In the genomic region with DNA sequence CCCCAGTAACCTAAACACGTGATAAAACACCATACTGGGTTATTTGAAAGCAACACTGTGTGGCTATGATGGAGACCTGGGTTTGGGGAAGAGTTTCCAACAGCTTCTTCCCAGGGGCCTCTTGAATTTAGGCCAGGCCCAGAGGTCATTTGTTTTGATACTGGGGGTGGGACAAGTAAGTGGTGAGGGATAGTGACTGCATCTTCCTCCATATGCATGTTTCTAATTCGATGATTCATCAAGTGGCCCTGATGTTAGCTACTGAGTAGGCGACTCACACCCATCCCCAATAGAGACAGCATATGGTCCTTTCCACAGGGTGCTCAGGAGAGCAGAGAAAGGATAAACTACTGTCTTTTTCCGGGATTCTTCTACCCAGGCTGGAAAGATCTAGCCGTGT, we compare ENCODE assay signal across 17 cellular contexts. TPM values are rescaled to one million over a fixed set of nuclear protein-coding genes. Genes with fewer than 3 reads are reported as not detected.
DNase-seq lines count a peak whose midpoint lies in the region; ATAC-seq and TF ChIP-seq lines count a peak whose summit lies in the region.
"Had no signal": no experiment of that assay in that cellular context is flagged by ENCODE, and none has a peak within 500 bp of the region (broad histone marks: within the 10 kb centered on the region; RNA-seq: fewer than 3 reads in every experiment).

No MANE protein-coding gene starts in this region.

- TF ChIP-seq CTCF in HEK293 (tag by site-specific recombination; IDR thresholded peaks at IDR 0.05), result no peak
- no peak for TF ChIP-seq CTCF in RWPE1 (conservative IDR thresholded peaks at IDR 0.05; ENCODE audit: low read depth)
- no peak for TF ChIP-seq CTCF in activated CD8-positive, alpha-beta T cell treated with anti-CD3 and anti-CD28 coated beads for 36 hours (IDR thresholded peaks at IDR 0.05)

- H3K27ac Mint-ChIP-seq in activated CD8-positive, alpha-beta T cell treated with anti-CD3 and anti-CD28 coated beads for 36 hours, result no peak overlapping the region
- H3K27ac Mint-ChIP-seq: CD8-positive, alpha-beta memory T cell; memory B cell had no signal

- POLR2A ChIA-PET in HEK293 (lab: Yijun Ruan, JAX) (no interaction called here), RWPE1 (lab: Yijun Ruan, JAX; ENCODE audit: low non-redundant PET) (no interaction called here)
- POLR2A ChIA-PET in activated CD8-positive, alpha-beta T cell treated with anti-CD3 and anti-CD28 coated beads for 36 hours (lab: Charles Lee), result no interaction called here

- no peaks in the 10 kb centered on the region for H3K36me3 Mint-ChIP-seq in activated CD8-positive, alpha-beta T cell treated with anti-CD3 and anti-CD28 coated beads for 36 hours (ENCODE audit: low read depth)
- H3K36me3 Mint-ChIP-seq: CD8-positive, alpha-beta memory T cell; memory B cell had no signal

- peaks cover 8% of the 10 kb centered on the region for H3K4me1 Mint-ChIP-seq in activated CD8-positive, alpha-beta T cell treated with anti-CD3 and anti-CD28 coated beads for 36 hours (ENCODE audit: low read depth)

- intact Hi-C loops in activated CD8-positive, alpha-beta T cell treated with anti-CD3 and anti-CD28 coated beads for 36 hours (cut with micrococcal nuclease), result no loop called here

- H3K27ac ChIP-seq in HEK293 (ENCODE audit: extremely low read depth, low read depth, low read length) (no peak overlapping the region), RWPE1 (no peak overlapping the region), epithelial cell of prostate (peak overlapping the region; percentile 20), substantia nigra (ENCODE audit: low read depth, low read length, poor library complexity, severe bottlenecking) (peak overlapping the region; percentile 83)
- H3K27ac ChIP-seq: cardiac muscle cell, esophagus muscularis mucosa had no signal

- peak; percentile 6 for DNase-seq in RWPE1 (ENCODE audit: low spot score)
- no peak for DNase-seq in epithelial cell of prostate (ENCODE audit: low read depth, low spot score)
- no peak for DNase-seq in substantia nigra (lab: John Stamatoyannopoulos, UW)
- no peak for DNase-seq in pons (ENCODE audit: low spot score)
- DNase-seq in retina, result no peak
- DNase-seq in NCI-H345 (lab: John Stamatoyannopoulos, UW), result no peak
- no peak for DNase-seq in activated CD8-positive, alpha-beta T cell treated with anti-CD3 and anti-CD28 coated beads for 36 hours
- DNase-seq: CD8-positive, alpha-beta memory T cell; KG1; NCI-H187; testis had no signal

- no peaks in the 10 kb centered on the region for H3K4me1 ChIP-seq in HEK293 (ENCODE audit: control insufficient read depth, insufficient read depth, low read length)
- H3K4me1 ChIP-seq: testis had no signal

- no peak for ATAC-seq in activated CD8-positive, alpha-beta T cell treated with anti-CD3 and anti-CD28 coated beads for 36 hours

- H3K4me3 ChIP-seq in HEK293 (ENCODE audit: low read depth, low read length), result no peak overlapping the region
- H3K4me3 ChIP-seq: cardiac muscle cell, esophagus muscularis mucosa, testis had no signal

- CTCF ChIA-PET in HEK293 (lab: Yijun Ruan, JAX) (interaction anchor here (0.6 to 1.9 kb wide), 2 partner anchors 12 to 393 kb away, joined by 4 to 7 read pairs; no protein-coding TSS in a partner anchor), RWPE1 (lab: Yijun Ruan, JAX) (interaction anchor here (0.7 to 1.2 kb wide), 2 partner anchors 12 to 205 kb away, joined by 4 to 7 read pairs; no protein-coding TSS in a partner anchor)
- CTCF ChIA-PET in activated CD8-positive, alpha-beta T cell treated with anti-CD3 and anti-CD28 coated beads for 36 hours (lab: Charles Lee), result interaction anchor here (1.4 kb wide), 1 partner anchor 12 kb away, joined by 4 read pairs; no protein-coding TSS in a partner anchor

- H3K36me3 ChIP-seq in HEK293 (ENCODE audit: control insufficient read depth in 2 of 2, insufficient read depth in 1 of 2, low read length in 2 of 2), result no peaks in the 10 kb centered on the region
- H3K36me3 ChIP-seq: cardiac muscle cell, esophagus muscularis mucosa had no signal

- no peak overlapping the region for H3K4me3 Mint-ChIP-seq in activated CD8-positive, alpha-beta T cell treated with anti-CD3 and anti-CD28 coated beads for 36 hours
- H3K4me3 Mint-ChIP-seq: CD8-positive, alpha-beta memory T cell; memory B cell had no signal

- H3K27me3 Mint-ChIP-seq in activated CD8-positive, alpha-beta T cell treated with anti-CD3 and anti-CD28 coated beads for 36 hours, result peaks cover 16% of the 10 kb centered on the region

- no peaks in the 10 kb centered on the region for H3K9me3 Mint-ChIP-seq in activated CD8-positive, alpha-beta T cell treated with anti-CD3 and anti-CD28 coated beads for 36 hours
- H3K9me3 Mint-ChIP-seq: CD8-positive, alpha-beta memory T cell; memory B cell had no signal

- no peaks in the 10 kb centered on the region for H3K9me3 ChIP-seq in HEK293 (ENCODE audit: control insufficient read depth, insufficient read depth, low read depth, low read length)
- H3K9me3 ChIP-seq: esophagus muscularis mucosa, testis had no signal

TF ChIP-seq in HEK293, 187 proteins besides CTCF, POLR2A, EP300 and RAD21:
- TF ChIP-seq ZNF19 (tag by site-specific recombination; IDR thresholded peaks at IDR 0.05; ENCODE audit: low read depth) (no peak), ZNF354C (tag by site-specific recombination; IDR thresholded peaks at IDR 0.05; ENCODE audit: borderline replicate concordance, low read depth) (no peak), ZIC2 (tag by site-specific recombination; IDR thresholded peaks at IDR 0.05) (peak; percentile 39; the same call in 1 of the 2 replicates)
TF ChIP-seq in HEK293: peak in this region for 1.

RNA-seq across cellular contexts. Expression of a gene that starts 2.7 kb away (rescaled TPM):
- total RNA-seq in activated CD8-positive, alpha-beta T cell treated with anti-CD3 and anti-CD28 coated beads for 36 hours, result not detected
- total RNA-seq: activated CD8-positive, alpha-beta memory T cell treated with anti-CD3 and anti-CD28 coated beads for 36 hours; cardiac muscle cell; CD8-positive, alpha-beta memory T cell; SK-MEL-5 had no signal

Comparison
In these comparisons a context has a peak if more than half of its experiments do, and no peak if none do; other contexts are left out.
1. H3K27ac ChIP-seq: peak in epithelial cell of prostate (single experiment) and substantia nigra (single experiment); none in HEK293 (single experiment) and RWPE1 (single experiment).